In the genomic region with DNA sequence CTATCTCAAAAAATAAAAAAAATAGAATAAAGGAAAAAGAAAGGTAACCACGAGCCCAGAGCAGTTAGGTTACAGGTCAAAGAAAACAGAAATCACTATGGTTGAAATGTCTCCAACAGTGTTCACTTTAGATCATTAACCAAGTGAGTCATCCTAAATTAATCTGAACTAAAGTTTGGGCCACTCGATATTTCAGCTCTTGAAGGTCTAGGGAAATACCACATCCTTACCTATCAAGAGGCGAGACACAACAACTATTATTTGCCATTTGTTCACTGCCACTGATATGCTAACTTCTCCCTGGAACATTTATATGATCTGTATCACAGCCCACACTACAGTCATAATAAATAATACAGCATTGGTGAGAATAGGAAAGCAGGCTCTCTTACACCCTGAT, we compare ENCODE assay signal across 1 cellular context.
TF ChIP-seq lines count a peak whose summit lies in the region.

No MANE protein-coding gene starts in this region.

TF ChIP-seq in SK-N-SH treated with all-trans-retinoic acid at 6 μM for 48 hours, 23 proteins besides CTCF, POLR2A, EP300 and RAD21 (continued from another document):
- TF ChIP-seq, protein P1, sequence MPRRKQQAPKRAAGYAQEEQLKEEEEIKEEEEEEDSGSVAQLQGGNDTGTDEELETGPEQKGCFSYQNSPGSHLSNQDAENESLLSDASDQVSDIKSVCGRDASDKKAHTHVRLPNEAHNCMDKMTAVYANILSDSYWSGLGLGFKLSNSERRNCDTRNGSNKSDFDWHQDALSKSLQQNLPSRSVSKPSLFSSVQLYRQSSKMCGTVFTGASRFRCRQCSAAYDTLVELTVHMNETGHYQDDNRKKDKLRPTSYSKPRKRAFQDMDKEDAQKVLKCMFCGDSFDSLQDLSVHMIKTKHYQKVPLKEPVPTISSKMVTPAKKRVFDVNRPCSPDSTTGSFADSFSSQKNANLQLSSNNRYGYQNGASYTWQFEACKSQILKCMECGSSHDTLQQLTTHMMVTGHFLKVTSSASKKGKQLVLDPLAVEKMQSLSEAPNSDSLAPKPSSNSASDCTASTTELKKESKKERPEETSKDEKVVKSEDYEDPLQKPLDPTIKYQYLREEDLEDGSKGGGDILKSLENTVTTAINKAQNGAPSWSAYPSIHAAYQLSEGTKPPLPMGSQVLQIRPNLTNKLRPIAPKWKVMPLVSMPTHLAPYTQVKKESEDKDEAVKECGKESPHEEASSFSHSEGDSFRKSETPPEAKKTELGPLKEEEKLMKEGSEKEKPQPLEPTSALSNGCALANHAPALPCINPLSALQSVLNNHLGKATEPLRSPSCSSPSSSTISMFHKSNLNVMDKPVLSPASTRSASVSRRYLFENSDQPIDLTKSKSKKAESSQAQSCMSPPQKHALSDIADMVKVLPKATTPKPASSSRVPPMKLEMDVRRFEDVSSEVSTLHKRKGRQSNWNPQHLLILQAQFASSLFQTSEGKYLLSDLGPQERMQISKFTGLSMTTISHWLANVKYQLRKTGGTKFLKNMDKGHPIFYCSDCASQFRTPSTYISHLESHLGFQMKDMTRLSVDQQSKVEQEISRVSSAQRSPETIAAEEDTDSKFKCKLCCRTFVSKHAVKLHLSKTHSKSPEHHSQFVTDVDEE (CRISPR knock-in tag; IDR thresholded peaks at IDR 0.05), result no peak
- TF ChIP-seq BACH2 (CRISPR knock-in tag; IDR thresholded peaks at IDR 0.05; ENCODE audit: borderline replicate concordance) (no peak), ZNF565 (CRISPR knock-in tag; conservative IDR thresholded peaks at IDR 0.05; ENCODE audit: low read depth) (no peak), GLIS3 (CRISPR knock-in tag; IDR thresholded peaks at IDR 0.05) (no peak), CSDC2 (CRISPR knock-in tag; IDR thresholded peaks at IDR 0.05) (no peak)
